In genomic region chr2:65175894-65176527, GRCh38 we compare ENCODE assay signal across 2 cellular contexts.
TF ChIP-seq lines count a peak whose summit lies in the region.

No MANE protein-coding gene starts in this region.

TF ChIP-seq in A549, 52 proteins besides CTCF, POLR2A, EP300 and RAD21:
- TF ChIP-seq, protein P1, sequence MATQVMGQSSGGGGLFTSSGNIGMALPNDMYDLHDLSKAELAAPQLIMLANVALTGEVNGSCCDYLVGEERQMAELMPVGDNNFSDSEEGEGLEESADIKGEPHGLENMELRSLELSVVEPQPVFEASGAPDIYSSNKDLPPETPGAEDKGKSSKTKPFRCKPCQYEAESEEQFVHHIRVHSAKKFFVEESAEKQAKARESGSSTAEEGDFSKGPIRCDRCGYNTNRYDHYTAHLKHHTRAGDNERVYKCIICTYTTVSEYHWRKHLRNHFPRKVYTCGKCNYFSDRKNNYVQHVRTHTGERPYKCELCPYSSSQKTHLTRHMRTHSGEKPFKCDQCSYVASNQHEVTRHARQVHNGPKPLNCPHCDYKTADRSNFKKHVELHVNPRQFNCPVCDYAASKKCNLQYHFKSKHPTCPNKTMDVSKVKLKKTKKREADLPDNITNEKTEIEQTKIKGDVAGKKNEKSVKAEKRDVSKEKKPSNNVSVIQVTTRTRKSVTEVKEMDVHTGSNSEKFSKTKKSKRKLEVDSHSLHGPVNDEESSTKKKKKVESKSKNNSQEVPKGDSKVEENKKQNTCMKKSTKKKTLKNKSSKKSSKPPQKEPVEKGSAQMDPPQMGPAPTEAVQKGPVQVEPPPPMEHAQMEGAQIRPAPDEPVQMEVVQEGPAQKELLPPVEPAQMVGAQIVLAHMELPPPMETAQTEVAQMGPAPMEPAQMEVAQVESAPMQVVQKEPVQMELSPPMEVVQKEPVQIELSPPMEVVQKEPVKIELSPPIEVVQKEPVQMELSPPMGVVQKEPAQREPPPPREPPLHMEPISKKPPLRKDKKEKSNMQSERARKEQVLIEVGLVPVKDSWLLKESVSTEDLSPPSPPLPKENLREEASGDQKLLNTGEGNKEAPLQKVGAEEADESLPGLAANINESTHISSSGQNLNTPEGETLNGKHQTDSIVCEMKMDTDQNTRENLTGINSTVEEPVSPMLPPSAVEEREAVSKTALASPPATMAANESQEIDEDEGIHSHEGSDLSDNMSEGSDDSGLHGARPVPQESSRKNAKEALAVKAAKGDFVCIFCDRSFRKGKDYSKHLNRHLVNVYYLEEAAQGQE (IDR thresholded peaks at IDR 0.05), result no peak
- TF ChIP-seq CEBPB (IDR thresholded peaks at IDR 0.05), result peak; percentile 39 to 79; a peak in 3 of 4 replicates

TF ChIP-seq in IMR-90, 13 proteins besides CTCF, POLR2A, EP300 and RAD21:
- TF ChIP-seq USF2 (IDR thresholded peaks at IDR 0.05; ENCODE audit: low read depth, low read length) (no peak), NFE2L2 (IDR thresholded peaks at IDR 0.05; ENCODE audit: low read depth, low read length) (no peak), CEBPB (IDR thresholded peaks at IDR 0.05; ENCODE audit: low read depth, low read length) (peak; percentile 84)
